In genomic region chr2:186855216-186855615, GRCh38 we compare ENCODE assay signal across 32 cellular contexts. TPM values are rescaled to one million over a fixed set of nuclear protein-coding genes. Genes with fewer than 3 reads are reported as not detected.
"Had no signal": no experiment of that assay in that cellular context is flagged by ENCODE, and none has a peak within 500 bp of the region (broad histone marks: within the 10 kb centered on the region; RNA-seq: fewer than 3 reads in every experiment).

No MANE protein-coding gene starts in this region.

- H3K27ac ChIP-seq: stomach, suprapubic skin, testis, thoracic aorta, thyroid gland, tibial artery, tibial nerve, transverse colon, upper lobe of left lung, upper lobe of right lung, uterus, vagina had no signal

- ATAC-seq: stimulated activated effector memory CD8-positive, alpha-beta T cell treated with anti-CD3 and anti-CD28 coated beads, Interleukin-12 subunit alpha, Interleukin-12 subunit beta, amount 100 ng/mL, for 72 hours; stimulated activated memory B cell treated with anti-CD40 and anti-IgM and Interleukin-4, amounts not matched to agents 10 μg/mL and 1 μg/mL and 100 μg/mL, for 72 hours; stimulated activated naive B cell treated with anti-CD40 and anti-IgM and Interleukin-4, amounts not matched to agents 10 μg/mL and 1 μg/mL and 100 μg/mL, for 72 hours; stimulated activated naive CD8-positive, alpha-beta T cell treated with anti-CD3 and anti-CD28 coated beads, Interleukin-15, amount 100 ng/mL, for 72 hours; stimulated activated naive CD8-positive, alpha-beta T cell treated with anti-CD3 and anti-CD28 coated beads, Interleukin-15, Interleukin-2, amounts not matched to agents 100 U/mL and 50 U/mL, for 24 hours; upper lobe of right lung had no signal

- H3K4me1 ChIP-seq: stomach, suprapubic skin, testis, thyroid gland, tibial artery, tibial nerve, transverse colon, upper lobe of left lung, upper lobe of right lung, uterus, vagina had no signal

- H3K4me1 Mint-ChIP-seq: stimulated activated effector memory CD8-positive, alpha-beta T cell treated with anti-CD3 and anti-CD28 coated beads, Interleukin-12 subunit alpha, Interleukin-12 subunit beta, amount 100 ng/mL, for 72 hours; stimulated activated memory B cell treated with anti-CD40 and anti-IgM and Interleukin-4, amounts not matched to agents 10 μg/mL and 1 μg/mL and 100 μg/mL, for 72 hours; stimulated activated naive B cell treated with anti-CD40 and anti-IgM and Interleukin-4, amounts not matched to agents 10 μg/mL and 1 μg/mL and 100 μg/mL, for 72 hours; stimulated activated naive CD8-positive, alpha-beta T cell treated with anti-CD3 and anti-CD28 coated beads, Interleukin-15, amount 100 ng/mL, for 72 hours had no signal

- DNase-seq: stimulated activated CD4-positive, alpha-beta T cell treated with anti-CD3 and anti-CD28 coated beads, Interleukin-2, amount 100 ng/mL, for 48 hours; stimulated activated CD4-positive, alpha-beta T cell treated with anti-CD3 and anti-CD28 coated beads, Interleukin-4, amount 100 ng/mL, for 1 hour; stimulated activated CD4-positive, alpha-beta T cell treated with anti-CD3 and anti-CD28 coated beads, Interleukin-4, amount 100 ng/mL, for 24 hours; stimulated activated CD4-positive, alpha-beta T cell treated with anti-CD3 and anti-CD28 coated beads, Interleukin-4, amount 100 ng/mL, for 4 hours; stimulated activated CD8-positive, alpha-beta memory T cell treated with anti-CD3 and anti-CD28 coated beads, Interleukin-4, amount 100 ng/mL, for 48 hours; stimulated activated naive B cell treated with anti-CD40 and anti-IgM and Interleukin-4, amounts not matched to agents 10 μg/mL and 1 μg/mL and 100 μg/mL, for 72 hours; stimulated activated naive CD4-positive, alpha-beta T cell; stimulated activated naive CD4-positive, alpha-beta T cell treated with Interleukin-2 at 50 U/mL for 16 hours; stimulated activated naive CD8-positive, alpha-beta T cell treated with anti-CD3 and anti-CD28 coated beads, Interleukin-15, amount 100 ng/mL, for 72 hours; stimulated activated naive CD8-positive, alpha-beta T cell treated with anti-CD3 and anti-CD28 coated beads, Interleukin-15, Interleukin-2, amounts not matched to agents 100 U/mL and 50 U/mL, for 24 hours; stomach; substantia nigra; testis; thyroid gland; tibial artery; transverse colon; trophoblast cell; upper lobe of left lung; upper lobe of right lung; uterus had no signal

- H3K4me3 ChIP-seq: stomach, suprapubic skin, testis, thoracic aorta, thyroid gland, tibial artery, tibial nerve, transverse colon, upper lobe of left lung, upper lobe of right lung, uterus, vagina had no signal

- H3K36me3 ChIP-seq: stomach, suprapubic skin, thoracic aorta, thyroid gland, tibial artery, tibial nerve, transverse colon, upper lobe of left lung, upper lobe of right lung, uterus, vagina had no signal

- H3K27ac Mint-ChIP-seq: stimulated activated effector memory CD8-positive, alpha-beta T cell treated with anti-CD3 and anti-CD28 coated beads, Interleukin-12 subunit alpha, Interleukin-12 subunit beta, amount 100 ng/mL, for 72 hours; stimulated activated memory B cell treated with anti-CD40 and anti-IgM and Interleukin-4, amounts not matched to agents 10 μg/mL and 1 μg/mL and 100 μg/mL, for 72 hours; stimulated activated naive B cell treated with anti-CD40 and anti-IgM and Interleukin-4, amounts not matched to agents 10 μg/mL and 1 μg/mL and 100 μg/mL, for 72 hours; stimulated activated naive CD8-positive, alpha-beta T cell treated with anti-CD3 and anti-CD28 coated beads, Interleukin-15, Interleukin-2, amounts not matched to agents 100 ng/mL and 50 ng/mL, for 24 hours; type B pancreatic cell had no signal

- H3K36me3 Mint-ChIP-seq: stimulated activated effector memory CD8-positive, alpha-beta T cell treated with anti-CD3 and anti-CD28 coated beads, Interleukin-12 subunit alpha, Interleukin-12 subunit beta, amount 100 ng/mL, for 72 hours; stimulated activated memory B cell treated with anti-CD40 and anti-IgM and Interleukin-4, amounts not matched to agents 10 μg/mL and 1 μg/mL and 100 μg/mL, for 72 hours; stimulated activated naive B cell treated with anti-CD40 and anti-IgM and Interleukin-4, amounts not matched to agents 10 μg/mL and 1 μg/mL and 100 μg/mL, for 72 hours; type B pancreatic cell had no signal

- FAIRE-seq: urothelium cell line had no signal

- H3K9me3 ChIP-seq: stomach, testis, thoracic aorta, thyroid gland, tibial artery, transverse colon, upper lobe of left lung, upper lobe of right lung, uterus, vagina had no signal

- H3K27me3 ChIP-seq: stomach, suprapubic skin, testis, thyroid gland, tibial artery, tibial nerve, transverse colon, upper lobe of left lung, upper lobe of right lung, uterus, vagina had no signal

- H3K27me3 Mint-ChIP-seq: stimulated activated memory B cell treated with anti-CD40 and anti-IgM and Interleukin-4, amounts not matched to agents 10 μg/mL and 1 μg/mL and 100 μg/mL, for 72 hours; stimulated activated naive CD8-positive, alpha-beta T cell treated with anti-CD3 and anti-CD28 coated beads, Interleukin-15, amount 100 ng/mL, for 72 hours; type B pancreatic cell had no signal

- H3K9me3 Mint-ChIP-seq: stimulated activated effector memory CD8-positive, alpha-beta T cell treated with anti-CD3 and anti-CD28 coated beads, Interleukin-12 subunit alpha, Interleukin-12 subunit beta, amount 100 ng/mL, for 72 hours; stimulated activated naive B cell treated with anti-CD40 and anti-IgM and Interleukin-4, amounts not matched to agents 10 μg/mL and 1 μg/mL and 100 μg/mL, for 72 hours; type B pancreatic cell had no signal

- H3K4me3 Mint-ChIP-seq: stimulated activated effector memory CD8-positive, alpha-beta T cell treated with anti-CD3 and anti-CD28 coated beads, Interleukin-12 subunit alpha, Interleukin-12 subunit beta, amount 100 ng/mL, for 72 hours; stimulated activated memory B cell treated with anti-CD40 and anti-IgM and Interleukin-4, amounts not matched to agents 10 μg/mL and 1 μg/mL and 100 μg/mL, for 72 hours; stimulated activated naive B cell treated with anti-CD40 and anti-IgM and Interleukin-4, amounts not matched to agents 10 μg/mL and 1 μg/mL and 100 μg/mL, for 72 hours; stimulated activated naive CD8-positive, alpha-beta T cell treated with anti-CD3 and anti-CD28 coated beads, Interleukin-15, amount 100 ng/mL, for 72 hours; stimulated activated naive CD8-positive, alpha-beta T cell treated with anti-CD3 and anti-CD28 coated beads, Interleukin-15, Interleukin-2, amounts not matched to agents 100 ng/mL and 50 ng/mL, for 24 hours; type B pancreatic cell had no signal

RNA-seq across cellular contexts. Expression of gene ZSWIM2, which starts 6.2 kb away (rescaled TPM):
- total RNA-seq: stomach, suprapubic skin, thoracic aorta, thyroid gland, tibial nerve, transverse colon, upper lobe of left lung, upper lobe of right lung, ureter, uterus, vagina had no signal
- polyA plus RNA-seq: stomach, thymus, urinary bladder had no signal
